ENCODE assay signal across 8 cellular contexts in genomic region chr12:54280401-54281260, GRCh38. TPM values are rescaled to one million over a fixed set of nuclear protein-coding genes. Genes with fewer than 3 reads are reported as not detected.
DNase-seq lines count a peak whose midpoint lies in the region; ATAC-seq and TF ChIP-seq lines count a peak whose summit lies in the region.

HNRNPA1 (plus strand) TSS chr12:54280726; CDS start chr12:54280808, 82 bp downstream.

- H3K4me3 ChIP-seq in CD4-positive, CD25-positive, alpha-beta regulatory T cell (ENCODE audit: low read depth, low read length): peak within 1 kb of the TSS; percentile 99
- H3K4me3 ChIP-seq in right lobe of liver: peak within 1 kb of the TSS; percentile 66 to 90 (median 72)

- H3K27ac ChIP-seq in CD4-positive, CD25-positive, alpha-beta regulatory T cell (ENCODE audit: insufficient read depth, low read length, poor library complexity, severe bottlenecking): peak within 1 kb of the TSS; percentile 99
- peak within 1 kb of the TSS; percentile 73 to 92 (median 90) for H3K27ac ChIP-seq in right lobe of liver

- H3K27ac Mint-ChIP-seq in CD4-positive, CD25-positive, alpha-beta regulatory T cell: no peak within 1 kb of the TSS
- H3K27ac Mint-ChIP-seq in activated CD4-positive, alpha-beta memory T cell treated with anti-CD3 and anti-CD28 coated beads for 36 hours: no peak within 1 kb of the TSS

- DNase-seq in CD4-positive, CD25-positive, alpha-beta regulatory T cell: peak; percentile 94 to 100 (median 99)
- DNase-seq in NCI-H82 treated with DMSO at 0.1 percent for 48 hours (lab: John Stamatoyannopoulos, UW; ENCODE audit: unreplicated experiment) (peak; percentile 99), ecto neural progenitor cell (ENCODE audit: low spot score) (peak; percentile 99), right lobe of liver (peak; percentile 90 to 97 (median 95))
- DNase-seq in activated CD4-positive, alpha-beta memory T cell treated with anti-CD3 and anti-CD28 coated beads for 36 hours: peak; percentile 97
- DNase-seq in stimulated activated CD4-positive, alpha-beta T cell treated with anti-CD3 and anti-CD28 coated beads, Interleukin-4, amount 100 ng/mL, for 4 hours: peak; percentile 76 to 98

- no peaks in the 10 kb centered on the region for H3K9me3 ChIP-seq in CD4-positive, CD25-positive, alpha-beta regulatory T cell (ENCODE audit: control insufficient read depth in 2 of 2, low read length in 2 of 2)
- H3K9me3 ChIP-seq in right lobe of liver: no peaks in the 10 kb centered on the region

- H3K4me1 ChIP-seq in CD4-positive, CD25-positive, alpha-beta regulatory T cell (ENCODE audit: control insufficient read depth, insufficient read depth, low read length, poor library complexity, severe bottlenecking): peaks cover 80% of the 10 kb centered on the region
- peaks cover 0 to 47% (median 17%) of the 10 kb centered on the region in 4 donors for H3K4me1 ChIP-seq in right lobe of liver

- no peaks in the 10 kb centered on the region for H3K27me3 Mint-ChIP-seq in CD4-positive, CD25-positive, alpha-beta regulatory T cell
- H3K27me3 Mint-ChIP-seq in activated CD4-positive, alpha-beta memory T cell treated with anti-CD3 and anti-CD28 coated beads for 36 hours: no peaks in the 10 kb centered on the region

- peak; percentile 88 to 90 for ATAC-seq in CD4-positive, CD25-positive, alpha-beta regulatory T cell (ENCODE audit: low read depth in 2 of 2)
- ATAC-seq in GM19438 (IDR thresholded peaks at IDR 0.05; ENCODE audit: low read depth, unreplicated experiment) (peak; percentile 87), HG03571 (IDR thresholded peaks at IDR 0.05; ENCODE audit: unreplicated experiment) (peak; percentile 87), right lobe of liver (peak; percentile 86 to 94 (median 90))

- H3K4me3 Mint-ChIP-seq in CD4-positive, CD25-positive, alpha-beta regulatory T cell: no peak within 1 kb of the TSS
- H3K4me3 Mint-ChIP-seq in activated CD4-positive, alpha-beta memory T cell treated with anti-CD3 and anti-CD28 coated beads for 36 hours: no peak within 1 kb of the TSS

- peaks cover 33% of the 10 kb centered on the region for H3K36me3 ChIP-seq in CD4-positive, CD25-positive, alpha-beta regulatory T cell (ENCODE audit: control insufficient read depth, insufficient read depth, low read length)
- peaks cover 12 to 38% (median 32%) of the 10 kb centered on the region in 4 donors for H3K36me3 ChIP-seq in right lobe of liver

- CTCF ChIA-PET in activated CD4-positive, alpha-beta memory T cell treated with anti-CD3 and anti-CD28 coated beads for 36 hours (lab: Charles Lee): interaction anchor here (1.0 to 3.1 kb wide), 10 partner anchors 10 to 100 kb away, joined by 3 to 14 read pairs (median 4); partner anchors contain the start of gene COPZ1

- peaks cover 17 to 47% (median 28%) of the 10 kb centered on the region in 4 donors for H3K4me1 Mint-ChIP-seq in CD4-positive, CD25-positive, alpha-beta regulatory T cell
- peaks cover 53% of the 10 kb centered on the region for H3K4me1 Mint-ChIP-seq in activated CD4-positive, alpha-beta memory T cell treated with anti-CD3 and anti-CD28 coated beads for 36 hours (ENCODE audit: low read depth)

- peak; percentile 98 for TF ChIP-seq POLR2A in right lobe of liver (IDR thresholded peaks at IDR 0.05)

- under 1% methylated on average over 51 of the region's 51 CpGs for WGBS in right lobe of liver (ENCODE audit: insufficient coverage, low coverage, low lambda C conversion rate, missing lambda C conversion rate)

- no peaks in the 10 kb centered on the region for H3K27me3 ChIP-seq in CD4-positive, CD25-positive, alpha-beta regulatory T cell (ENCODE audit: control insufficient read depth, insufficient read depth, low read length)
- H3K27me3 ChIP-seq in right lobe of liver: no peaks in the 10 kb centered on the region

- no peak for TF ChIP-seq CTCF in right lobe of liver (IDR thresholded peaks at IDR 0.05)

- H3K36me3 Mint-ChIP-seq in CD4-positive, CD25-positive, alpha-beta regulatory T cell: peaks cover 45% of the 10 kb centered on the region
- peaks cover 21% of the 10 kb centered on the region for H3K36me3 Mint-ChIP-seq in activated CD4-positive, alpha-beta memory T cell treated with anti-CD3 and anti-CD28 coated beads for 36 hours

- intact Hi-C loops in activated CD4-positive, alpha-beta memory T cell treated with anti-CD3 and anti-CD28 coated beads for 36 hours (cut with micrococcal nuclease): loop anchor here (1.0 kb wide), 4 partner anchors 39 to 217 kb away; partner anchors contain the start of genes COPZ1 and NCKAP1L
- intact Hi-C loops in right lobe of liver (cut with DNase I): no loop called here

- POLR2A ChIA-PET in activated CD4-positive, alpha-beta memory T cell treated with anti-CD3 and anti-CD28 coated beads for 36 hours (lab: Charles Lee): interaction anchor here (0.6 to 2.8 kb wide), 11 partner anchors 8 to 78 kb away, joined by 3 to 23 read pairs (median 6); no protein-coding TSS in a partner anchor

- no peaks in the 10 kb centered on the region for H3K9me3 Mint-ChIP-seq in CD4-positive, CD25-positive, alpha-beta regulatory T cell
- H3K9me3 Mint-ChIP-seq in activated CD4-positive, alpha-beta memory T cell treated with anti-CD3 and anti-CD28 coated beads for 36 hours: no peaks in the 10 kb centered on the region

RNA-seq across cellular contexts. Expression of gene HNRNPA1, which starts in this region (rescaled TPM):
- total RNA-seq in CD4-positive, CD25-positive, alpha-beta regulatory T cell: 1,288 TPM
- polyA plus RNA-seq in CD4-positive, CD25-positive, alpha-beta regulatory T cell: 100 to 1,000 TPM; 750 to 913 (median 830) TPM
- total RNA-seq in activated CD4-positive, alpha-beta memory T cell treated with anti-CD3 and anti-CD28 coated beads for 36 hours: 1,000 to 10,000 TPM; 2,070 to 2,080 TPM
- 100 to 1,000 TPM in 5 of 6 experiments, 10 to 100 TPM in 1; 87.3 to 211 (median 161) TPM for total RNA-seq in right lobe of liver

Comparison
In these comparisons a context has a peak if more than half of its experiments do, and no peak if none do; other contexts are left out.
1. Peak in every context shown above with its lines: DNase-seq, ATAC-seq, H3K4me3 ChIP-seq and H3K27ac ChIP-seq.